In the genomic region with DNA sequence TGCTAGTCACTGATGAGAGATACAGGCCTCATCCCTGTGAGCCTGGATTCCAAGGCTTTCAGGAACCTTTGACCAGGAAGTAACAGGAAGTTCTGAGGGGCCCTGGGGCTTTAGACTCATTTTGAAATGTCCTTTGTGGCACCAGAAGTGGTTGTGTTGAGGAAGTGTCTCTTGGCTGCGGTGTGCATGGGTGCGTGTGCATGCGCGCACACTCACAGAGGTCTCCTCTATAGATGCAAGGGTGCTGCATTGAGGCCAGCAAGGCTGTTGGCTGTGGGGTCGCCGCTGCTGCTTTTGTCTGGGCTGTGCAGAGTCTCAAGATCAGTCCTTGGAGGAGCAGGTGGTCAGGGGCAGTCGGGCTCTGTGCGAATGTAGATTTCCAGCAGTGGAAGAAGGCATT, we compare ENCODE assay signal across 1 cellular context.
TF ChIP-seq lines count a peak whose summit lies in the region.

No MANE protein-coding gene starts in this region.

TF ChIP-seq in H1, 55 proteins besides CTCF, POLR2A, EP300 and RAD21:
- TF ChIP-seq FOSL1 (IDR thresholded peaks at IDR 0.05; ENCODE audit: insufficient read depth, low read depth, low read length) (no peak), POLR2AphosphoS5 (IDR thresholded peaks at IDR 0.05; ENCODE audit: low read depth, low read length) (peak; percentile 33; the same call in 1 of the 2 replicates)
